8 cellular contexts compared by ENCODE assay signal in genomic region chr6:33192671-33193602, GRCh38. TPM values are rescaled to one million over a fixed set of nuclear protein-coding genes. Genes with fewer than 3 reads are reported as not detected.
A peak's percentile ranks its signal among the peaks of the same experiment; 100 is the strongest.
DNase-seq lines count a peak whose midpoint lies in the region; ATAC-seq and TF ChIP-seq lines count a peak whose summit lies in the region.

No MANE protein-coding gene starts in this region.

- peak overlapping the region; percentile 58 for H3K4me3 ChIP-seq in H7 (ENCODE audit: insufficient read depth, low read depth, low read length)
- H3K4me3 ChIP-seq in cardiac muscle cell, result peak overlapping the region; percentile 13
- no peak overlapping the region for H3K4me3 ChIP-seq in parathyroid adenoma (ENCODE audit: low read depth, low read length)

- H3K4me1 ChIP-seq in cardiac muscle cell (ENCODE audit: low read depth) (peaks cover 41% of the 10 kb centered on the region), parathyroid adenoma (peaks cover 29% of the 10 kb centered on the region)

- H3K36me3 ChIP-seq in H7 (replicated peaks; ENCODE audit: control insufficient read depth, insufficient read depth, low read length), result peaks cover 10% of the 10 kb centered on the region
- no peaks in the 10 kb centered on the region for H3K36me3 ChIP-seq in cardiac muscle cell
- no peaks in the 10 kb centered on the region for H3K36me3 ChIP-seq in parathyroid adenoma (ENCODE audit: control insufficient read depth, insufficient read depth, low read length)

- no peak overlapping the region for H3K9ac ChIP-seq in parathyroid adenoma

- TF ChIP-seq CTCF in cardiac muscle cell (IDR thresholded peaks at IDR 0.05; ENCODE audit: low read depth, low read length) (no peak), parathyroid adenoma (IDR thresholded peaks at IDR 0.05) (no peak)

- H3K4me2 ChIP-seq in parathyroid adenoma (ENCODE audit: low read length), result peak overlapping the region; percentile 39

- no peaks in the 10 kb centered on the region for H3K9me3 ChIP-seq in cardiac muscle cell (ENCODE audit: low read depth)
- H3K9me3 ChIP-seq in parathyroid adenoma (ENCODE audit: control insufficient read depth, low read length), result no peaks in the 10 kb centered on the region

- ATAC-seq in GM18861 (IDR thresholded peaks at IDR 0.05; ENCODE audit: unreplicated experiment) (no peak), GM21360 (IDR thresholded peaks at IDR 0.05; ENCODE audit: unreplicated experiment) (no peak)

- H3K27me3 ChIP-seq in H7 (ENCODE audit: control insufficient read depth, insufficient read depth, low read length), result peaks cover 29% of the 10 kb centered on the region
- no peaks in the 10 kb centered on the region for H3K27me3 ChIP-seq in cardiac muscle cell
- no peaks in the 10 kb centered on the region for H3K27me3 ChIP-seq in parathyroid adenoma (ENCODE audit: control insufficient read depth, insufficient read depth, low read length)

- no peak overlapping the region for H3K27ac ChIP-seq in cardiac muscle cell
- H3K27ac ChIP-seq in parathyroid adenoma, result no peak overlapping the region

- H2AFZ ChIP-seq in parathyroid adenoma, result peak overlapping the region; percentile 79

- DNase-seq in H7 (peak; percentile 87), cardiac muscle cell (ENCODE audit: low read depth in 1 of 2, low spot score in 1 of 2) (peak; percentile 29 to 67), GM19240 (ENCODE audit: insufficient read length, low spot score) (no peak), NCI-H1092 (lab: John Stamatoyannopoulos, UW) (no peak)
- DNase-seq in activated naive CD4-positive, alpha-beta T cell treated with Interleukin-2 at 50 U/mL for 16 hours, result peak; percentile 27

- no peaks in the 10 kb centered on the region for H3K79me2 ChIP-seq in parathyroid adenoma

RNA-seq across cellular contexts. Expression of gene COL11A2, which starts 0.7 kb away (rescaled TPM):
- 0.48 and 0.67 TPM in 2 replicates for total RNA-seq in H7 (2014; rRNA removed; shearing (Covaris generic))
- 70.6 and 94.6 TPM in 2 replicates for total RNA-seq in cardiac muscle cell
- 59.6 and 63.8 TPM in 2 replicates for polyA plus RNA-seq in cardiac muscle cell

RNA-seq across cellular contexts. Expression of gene RXRB, which starts 7.5 kb away (rescaled TPM):
- total RNA-seq in H7 (2014; rRNA removed; shearing (Covaris generic)), result 16.7 and 18.1 TPM in 2 replicates
- 38.1 and 46.7 TPM in 2 replicates for total RNA-seq in cardiac muscle cell
- polyA plus RNA-seq in cardiac muscle cell, result 37.8 and 39.6 TPM in 2 replicates

RNA-seq across cellular contexts. Expression of gene SLC39A7, which starts 7.7 kb away (rescaled TPM):
- total RNA-seq in H7 (2014; rRNA removed; shearing (Covaris generic)), result 96.3 and 115 TPM in 2 replicates
- 147 and 150 TPM in 2 replicates for total RNA-seq in cardiac muscle cell
- polyA plus RNA-seq in cardiac muscle cell, result 35.1 and 51.3 TPM in 2 replicates

RNA-seq across cellular contexts. Expression of gene HSD17B8, which starts 11.5 kb away (rescaled TPM):
- total RNA-seq in H7 (2014; rRNA removed; shearing (Covaris generic)), result 14.7 and 16.0 TPM in 2 replicates
- total RNA-seq in cardiac muscle cell, result 45.4 and 45.7 TPM in 2 replicates
- 47.6 and 68.0 TPM in 2 replicates for polyA plus RNA-seq in cardiac muscle cell

RNA-seq across cellular contexts. Expression of gene RING1, which starts 15.4 kb away (rescaled TPM):
- total RNA-seq in H7 (2014; rRNA removed; shearing (Covaris generic)), result 18.5 and 19.7 TPM in 2 replicates
- 37.0 and 51.4 TPM in 2 replicates for total RNA-seq in cardiac muscle cell
- polyA plus RNA-seq in cardiac muscle cell, result 42.1 and 44.2 TPM in 2 replicates

Comparison
In these comparisons a context has a peak if more than half of its experiments do, and no peak if none do; other contexts are left out.
1. DNase-seq: peak in H7 (single experiment), activated naive CD4-positive, alpha-beta T cell treated with Interleukin-2 at 50 U/mL for 16 hours (single experiment) and cardiac muscle cell (2 of 2); none in GM19240 (single experiment) and NCI-H1092 (single experiment).
2. RNA of gene COL11A2, which starts 0.7 kb away (total RNA-seq): 70.6 to 94.6 TPM in cardiac muscle cell; 0.48 to 0.67 TPM in H7; every median in the first group is over 10 times any median in the second.